20 cellular contexts compared by ENCODE assay signal in the genomic region with DNA sequence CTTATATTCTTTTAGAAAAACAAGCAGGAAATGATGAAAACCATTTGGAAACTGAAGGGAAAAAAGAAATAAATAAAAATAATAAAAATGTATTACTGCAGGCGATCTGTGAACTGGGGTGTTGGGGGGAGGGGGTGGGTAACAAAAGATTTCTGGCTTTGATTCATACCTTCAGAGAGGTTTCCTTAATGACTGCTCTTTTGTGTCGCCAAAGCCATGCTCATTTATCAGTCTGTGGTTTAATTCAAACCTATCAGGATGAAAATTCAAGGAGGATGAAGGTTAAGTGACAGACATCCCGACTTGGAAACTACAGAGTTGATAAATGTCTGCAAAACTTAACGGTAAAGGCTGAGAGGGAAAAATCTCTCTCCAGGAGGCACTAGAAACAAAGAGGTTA.
DNase-seq lines count a peak whose midpoint lies in the region; TF ChIP-seq lines count a peak whose summit lies in the region.
"Had no signal": no experiment of that assay in that cellular context is flagged by ENCODE, and none has a peak within 500 bp of the region (broad histone marks: within the 10 kb centered on the region; RNA-seq: fewer than 3 reads in every experiment).

No MANE protein-coding gene starts in this region.

- H3K4me1 ChIP-seq in iPS-18a (ENCODE audit: control insufficient read depth, low read depth, low read length) (peaks cover 36% of the 10 kb centered on the region), skeletal muscle satellite cell (ENCODE audit: control insufficient read depth, insufficient read depth, low read length) (peaks cover 13% of the 10 kb centered on the region)

- H3K9me3 ChIP-seq in iPS-18a (ENCODE audit: control insufficient read depth, low read depth, low read length) (no peaks in the 10 kb centered on the region), skeletal muscle satellite cell (replicated peaks; ENCODE audit: low read length) (no peaks in the 10 kb centered on the region)
- H3K9me3 ChIP-seq: BLaER1 treated with 17β-estradiol and CSF1 and Interleukin-3, amounts not matched to agents 10 nM and 100 nM had no signal

- H3K4me2 ChIP-seq in skeletal muscle satellite cell (ENCODE audit: low read length), result peak overlapping the region; percentile 16
- H3K4me2 ChIP-seq: BLaER1 treated with 17β-estradiol and CSF1 and Interleukin-3, amounts not matched to agents 10 nM and 100 nM had no signal

- peak overlapping the region; percentile 11 for H3K9ac ChIP-seq in iPS-18a (ENCODE audit: low read length)
- H3K9ac ChIP-seq in skeletal muscle satellite cell (ENCODE audit: low read depth, low read length), result peak overlapping the region; percentile 7
- H3K9ac ChIP-seq: BLaER1 treated with 17β-estradiol and CSF1 and Interleukin-3, amounts not matched to agents 10 nM and 100 nM had no signal

- no peak overlapping the region for H3K4me3 ChIP-seq in iPS-18a (ENCODE audit: low read length)
- H3K4me3 ChIP-seq in skeletal muscle satellite cell (ENCODE audit: low read length), result no peak overlapping the region
- H3K4me3 ChIP-seq: BLaER1 treated with 17β-estradiol and CSF1 and Interleukin-3, amounts not matched to agents 10 nM and 100 nM; K562 had no signal

- H3K36me3 ChIP-seq in iPS-18a (ENCODE audit: control insufficient read depth, low read depth, low read length), result no peaks in the 10 kb centered on the region
- H3K36me3 ChIP-seq in skeletal muscle satellite cell (ENCODE audit: insufficient read depth, low read length), result no peaks in the 10 kb centered on the region
- H3K36me3 ChIP-seq: BLaER1 treated with 17β-estradiol and CSF1 and Interleukin-3, amounts not matched to agents 10 nM and 100 nM had no signal

- peak; percentile 14 for DNase-seq in NCI-H2227 treated with DMSO at 0.1 percent for 48 hours (lab: John Stamatoyannopoulos, UW)
- DNase-seq in NCI-H2227 (lab: John Stamatoyannopoulos, UW; ENCODE audit: unreplicated experiment), result no peak
- peak; percentile 83 for DNase-seq in NCI-H69 (lab: John Stamatoyannopoulos, UW)
- DNase-seq in SW480 (ENCODE audit: low spot score), result no peak
- DNase-seq in GM10266 (ENCODE audit: extremely low spot score), result no peak
- no peak for DNase-seq in effector CD4-positive, alpha-beta T cell
- DNase-seq: DND-41, GDM1, MV-4-11, NCI-H1436, NCI-H2107, NCI-H446 treated with DMSO at 0.1 percent for 48 hours, NCI-H748 treated with DMSO at 0.1 percent for 48 hours, PC-3, T-helper 1 cell had no signal

- H3K27me3 ChIP-seq in iPS-18a (ENCODE audit: control insufficient read depth, insufficient read depth, low read length) (no peaks in the 10 kb centered on the region), skeletal muscle satellite cell (ENCODE audit: control insufficient read depth, insufficient read depth, low read length) (no peaks in the 10 kb centered on the region)
- H3K27me3 ChIP-seq: BLaER1 treated with 17β-estradiol and CSF1 and Interleukin-3, amounts not matched to agents 10 nM and 100 nM had no signal

- no peak for TF ChIP-seq CTCF in GM10266 (IDR thresholded peaks at IDR 0.05; ENCODE audit: control insufficient read depth, insufficient read depth, low read depth, missing control alignments)

- H3K27ac ChIP-seq in iPS-18a (ENCODE audit: low read length), result no peak overlapping the region
- H3K27ac ChIP-seq: BLaER1 treated with 17β-estradiol and CSF1 and Interleukin-3, amounts not matched to agents 10 nM and 100 nM; HL-60 had no signal

Comparison
In these comparisons a context has a peak if more than half of its experiments do, and no peak if none do; other contexts are left out.
1. DNase-seq: peak in NCI-H2227 treated with DMSO at 0.1 percent for 48 hours (single experiment) and NCI-H69 (single experiment); none in NCI-H2227 (single experiment), SW480 (single experiment), GM10266 (single experiment) and effector CD4-positive, alpha-beta T cell (single experiment).